ENCODE assay signal across 8 cellular contexts in the genomic region with DNA sequence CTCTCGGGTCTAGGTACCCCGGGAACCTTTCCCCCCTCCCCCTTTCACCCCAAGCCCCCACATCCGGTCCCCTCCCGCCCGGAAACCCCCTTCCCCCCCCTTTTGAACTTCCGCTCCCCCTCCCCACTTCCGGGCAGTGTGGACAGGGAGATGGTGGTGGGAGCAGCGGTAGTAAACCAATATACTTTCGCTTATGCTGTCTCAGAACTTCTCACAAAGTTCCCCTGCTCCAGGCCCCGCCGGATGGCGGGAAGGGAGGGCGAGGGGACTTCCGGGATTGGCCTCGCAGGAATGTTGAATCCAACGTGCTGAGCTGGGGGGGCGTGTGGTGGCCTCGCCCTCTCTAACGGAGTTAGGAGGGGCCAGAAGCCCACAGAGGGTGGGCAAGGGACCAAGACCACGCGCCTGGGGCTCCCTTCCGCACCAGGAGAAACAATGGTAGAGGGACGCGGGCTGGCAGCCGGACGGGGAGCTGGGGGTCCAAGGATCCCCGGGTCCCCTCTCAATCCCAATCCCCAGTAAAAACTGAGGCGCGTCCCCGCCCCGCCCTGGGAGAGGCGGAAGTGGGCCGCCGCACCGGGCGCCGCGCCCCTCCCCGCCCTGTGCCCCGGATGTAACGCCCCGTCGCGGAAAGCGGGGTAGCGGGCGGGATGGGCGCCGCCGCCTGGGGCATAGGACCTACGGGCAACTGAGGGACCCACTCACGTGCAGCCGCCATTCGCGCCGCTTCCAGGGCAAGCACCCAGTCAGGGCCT. TPM values are rescaled to one million over a fixed set of nuclear protein-coding genes. Genes with fewer than 3 reads are reported as not detected.
DNase-seq lines count a peak whose midpoint lies in the region; ATAC-seq and TF ChIP-seq lines count a peak whose summit lies in the region.

No MANE protein-coding gene starts in this region.

- BruUV-seq in Caco-2 (replicated peaks; lab: Mats Ljungman, UMichigan), result no TSS peak

- H3K9me3 Mint-ChIP-seq in Caco-2 (ENCODE audit: unreplicated experiment), result no peaks in the 10 kb centered on the region

- H3K9me3 ChIP-seq in Caco-2 (no peaks in the 10 kb centered on the region), osteoblast (ENCODE audit: low read depth, low read length) (no peaks in the 10 kb centered on the region), vagina (no peaks in the 10 kb centered on the region)

- H3K4me1 ChIP-seq in Caco-2 (peaks cover 15% of the 10 kb centered on the region), osteoblast (ENCODE audit: insufficient read depth, low read length) (peaks cover 41% of the 10 kb centered on the region), vagina (peaks cover 40% of the 10 kb centered on the region)

- peak overlapping the region; percentile 100 for H3K27ac ChIP-seq in RWPE1
- H3K27ac ChIP-seq in osteoblast (ENCODE audit: low read depth, low read length), result peak overlapping the region; percentile 83
- peak overlapping the region; percentile 95 for H3K27ac ChIP-seq in vagina

- no peaks in the 10 kb centered on the region for H3K27me3 Mint-ChIP-seq in Caco-2 (ENCODE audit: insufficient read depth, unreplicated experiment)

- CTCF ChIA-PET in Caco-2 (lab: Charles Lee) (interaction anchor here (0.5 to 0.8 kb wide), 2 partner anchors 20 to 39 kb away, joined by 3 read pairs; a partner anchor contains a TSS), RWPE1 (lab: Yijun Ruan, JAX) (interaction anchor here (1.2 kb wide), 1 partner anchor 38 kb away, joined by 3 read pairs; no protein-coding TSS in a partner anchor)

- peaks cover 57% of the 10 kb centered on the region for H3K79me2 ChIP-seq in osteoblast (ENCODE audit: insufficient read depth, low read length)

- intact Hi-C loops in Caco-2 (cut with micrococcal nuclease; ENCODE audit: unreplicated experiment), result no loop called here
- intact Hi-C loops in vagina (cut with DNase I), result loop anchor here (5.0 kb wide), 1 partner anchor 50 kb away; a partner anchor contains a TSS

- H3K36me3 ChIP-seq in Caco-2 (ENCODE audit: control insufficient read depth, insufficient read depth, low read length) (no peaks in the 10 kb centered on the region; the same call in 1 of the 2 replicates), osteoblast (ENCODE audit: insufficient read depth, low read length) (peaks cover 42% of the 10 kb centered on the region), vagina (peaks cover 0 to 30% of the 10 kb centered on the region in 2 donors)

- H3K27ac Mint-ChIP-seq in Caco-2 (ENCODE audit: unreplicated experiment), result peak overlapping the region; percentile 87

- peaks cover 52% of the 10 kb centered on the region for H4K20me1 ChIP-seq in osteoblast (ENCODE audit: insufficient read depth, low read length)

- ATAC-seq in HG02642 (IDR thresholded peaks at IDR 0.05; ENCODE audit: poor library complexity, unreplicated experiment) (peak; percentile 19), GM18498 (IDR thresholded peaks at IDR 0.05; ENCODE audit: unreplicated experiment) (no peak)

- peak in 1 of 2 donors; percentile 19 for TF ChIP-seq POLR2A in vagina (IDR thresholded peaks at IDR 0.05)

- TF ChIP-seq CTCF in Caco-2 (IDR thresholded peaks at IDR 0.05; ENCODE audit: insufficient read depth in 1 of 2, low read depth in 1 of 2, low read length in 1 of 2, severe bottlenecking in 1 of 2, unreplicated experiment in 1 of 2) (no peak), RWPE1 (conservative IDR thresholded peaks at IDR 0.05; ENCODE audit: low read depth) (no peak), foreskin fibroblast (IDR thresholded peaks at IDR 0.05; ENCODE audit: low read depth, low read length) (no peak), osteoblast (IDR thresholded peaks at IDR 0.05; ENCODE audit: extremely low read depth, low read depth, low read length) (no peak), vagina (IDR thresholded peaks at IDR 0.05) (no peak)

- H3K4me1 Mint-ChIP-seq in Caco-2 (ENCODE audit: low read depth, unreplicated experiment), result peaks cover 10% of the 10 kb centered on the region

- H3K36me3 Mint-ChIP-seq in Caco-2 (ENCODE audit: insufficient read depth, unreplicated experiment), result peaks cover 43% of the 10 kb centered on the region

- H3K27me3 ChIP-seq in Caco-2 (replicated peaks; ENCODE audit: control insufficient read depth, insufficient read depth, low read length) (no peaks in the 10 kb centered on the region), osteoblast (ENCODE audit: insufficient read depth, low read length) (no peaks in the 10 kb centered on the region), vagina (no peaks in the 10 kb centered on the region)

- H3K4me2 ChIP-seq in osteoblast (ENCODE audit: insufficient read depth, low read length), result peak overlapping the region; percentile 92

- POLR2A ChIA-PET in Caco-2 (lab: Charles Lee) (interaction anchor here (1.7 kb wide), 1 partner anchor 20 kb away, joined by 16 read pairs; a partner anchor contains a TSS), RWPE1 (lab: Yijun Ruan, JAX; ENCODE audit: low non-redundant PET) (interaction anchor here (0.7 to 1.3 kb wide), 2 partner anchors 21 to 39 kb away, joined by 4 to 6 read pairs; no protein-coding TSS in a partner anchor)

- H3K4me3 ChIP-seq in Caco-2 (ENCODE audit: low read depth, low read length) (peak overlapping the region; percentile 97), foreskin fibroblast (ENCODE audit: low read depth in 1 of 2, low read length in 2 of 2) (peak overlapping the region; percentile 94 to 99), osteoblast (ENCODE audit: insufficient read depth, low read length) (peak overlapping the region; percentile 96), vagina (peak overlapping the region; percentile 91 to 99)

- H3K4me3 Mint-ChIP-seq in Caco-2 (ENCODE audit: unreplicated experiment), result peak overlapping the region; percentile 85

- DNase-seq in Caco-2 (peak in 1 of 2 experiments; percentile 32), RWPE1 (ENCODE audit: low spot score) (peak; percentile 33), foreskin fibroblast (peak in 1 of 2 donors; percentile 70), osteoblast (ENCODE audit: insufficient read length, low spot score, missing footprints) (peak; percentile 92), vagina (ENCODE audit: extremely low spot score in 2 of 2) (no peak)
- DNase-seq in activated gamma-delta T cell treated with anti-CD3 and anti-CD28 coated beads, Interleukin-2, amount 50 U/mL, for 16 hours (ENCODE audit: low read depth), result peak; percentile 55

- peak overlapping the region; percentile 15 for H2AFZ ChIP-seq in osteoblast (ENCODE audit: low read length)

RNA-seq across cellular contexts. Expression of a gene that starts 0.7 kb away (rescaled TPM):
- total RNA-seq in Caco-2 (2022), result 367 and 416 TPM in 2 replicates
- total RNA-seq in osteoblast, result 347 and 425 TPM in 2 replicates
- total RNA-seq in vagina, result 811 TPM

RNA-seq across cellular contexts. Expression of a gene that starts 3.3 kb away (rescaled TPM):
- total RNA-seq in Caco-2 (2022), result 8.1 and 10.6 TPM in 2 replicates
- total RNA-seq in osteoblast, result 2.9 TPM in 2 replicates
- 5.6 TPM for total RNA-seq in vagina

RNA-seq across cellular contexts. Expression of a gene that starts 7.5 kb away (rescaled TPM):
- 55.1 and 60.9 TPM in 2 replicates for total RNA-seq in Caco-2 (2022)
- 25.3 and 26.5 TPM in 2 replicates for total RNA-seq in osteoblast
- total RNA-seq in vagina, result 54.3 TPM

RNA-seq across cellular contexts. Expression of a gene that starts 7.7 kb away (rescaled TPM):
- total RNA-seq in Caco-2 (2022) (36.5 and 40.1 TPM in 2 replicates), osteoblast (43.6 and 47.4 TPM in 2 replicates), vagina (45.7 TPM)

RNA-seq across cellular contexts. Expression of a gene that starts 15.5 kb away (rescaled TPM):
- total RNA-seq in Caco-2 (2022) (not detected in 2 replicates), osteoblast (not detected in 2 replicates), vagina (not detected)

Comparison
In these comparisons a context has a peak if more than half of its experiments do, and no peak if none do; other contexts are left out.
1. DNase-seq: peak in RWPE1 (single experiment), activated gamma-delta T cell treated with anti-CD3 and anti-CD28 coated beads, Interleukin-2, amount 50 U/mL, for 16 hours (single experiment) and osteoblast (single experiment); none in vagina (0 of 2).
2. Peak in every context shown above with its lines, with median percentiles within 50 percentile points of each other: H3K4me3 ChIP-seq and H3K27ac ChIP-seq.